ENCODE assay signal across 6 cellular contexts in the genomic region with DNA sequence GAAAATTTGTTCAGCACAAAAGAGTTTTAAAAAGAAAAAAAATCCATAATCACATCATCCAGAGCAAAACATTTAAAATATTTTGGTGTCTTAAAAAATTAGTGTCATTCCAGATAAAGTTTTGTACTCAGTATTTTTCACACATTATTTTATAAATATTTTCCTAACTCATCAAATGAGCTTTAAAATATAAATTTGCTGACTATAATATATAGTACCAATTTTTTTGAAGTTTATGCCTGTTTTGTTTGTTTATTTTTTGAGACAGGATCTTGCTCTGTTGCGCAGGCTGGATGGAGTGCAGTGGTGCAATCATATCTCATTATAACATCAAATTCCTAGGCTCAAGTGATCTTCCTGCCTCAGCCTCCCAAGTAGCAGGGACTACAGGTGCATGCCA.
"Had no signal": no experiment of that assay in that cellular context is flagged by ENCODE, and none has a peak within 500 bp of the region (broad histone marks: within the 10 kb centered on the region; RNA-seq: fewer than 3 reads in every experiment).

No MANE protein-coding gene starts in this region.

- ATAC-seq: GM23338, HepG2 had no signal

- H3K4me2 ChIP-seq: GM23338 had no signal

- DNase-seq: H9, HCEC 1CT, KG1 had no signal

- FAIRE-seq: H1, HepG2 had no signal

- H3K4me3 ChIP-seq: GM23338 had no signal
